13 cellular contexts compared by ENCODE assay signal in genomic region chr16:75239463-75240122, GRCh38. TPM values are rescaled to one million over a fixed set of nuclear protein-coding genes. Genes with fewer than 3 reads are reported as not detected.
DNase-seq lines count a peak whose midpoint lies in the region; ATAC-seq and TF ChIP-seq lines count a peak whose summit lies in the region.
"Had no signal": no experiment of that assay in that cellular context is flagged by ENCODE, and none has a peak within 500 bp of the region (broad histone marks: within the 10 kb centered on the region; RNA-seq: fewer than 3 reads in every experiment).

No MANE protein-coding gene starts in this region.

- peak overlapping the region; percentile 74 for H3K27ac ChIP-seq in C4-2B
- peak overlapping the region; percentile 99 for H3K27ac ChIP-seq in angular gyrus (ENCODE audit: low read depth, low read length)
- peak overlapping the region; percentile 93 for H3K27ac ChIP-seq in hepatocyte
- H3K27ac ChIP-seq in gastrocnemius medialis: peak overlapping the region; percentile 90 to 97 (median 93)
- H3K27ac ChIP-seq in PC-9: no peak overlapping the region

- CTCF ChIA-PET in PC-9 (lab: Charles Lee): no interaction called here

- H3K9me3 ChIP-seq in hepatocyte (ENCODE audit: low read depth): no peaks in the 10 kb centered on the region
- no peaks in the 10 kb centered on the region for H3K9me3 ChIP-seq in gastrocnemius medialis
- H3K9me3 ChIP-seq in PC-9 (ENCODE audit: insufficient read depth, low read depth): no peaks in the 10 kb centered on the region

- DNase-seq in hepatocyte (ENCODE audit: low spot score) (no peak), gastrocnemius medialis (peak in 1 of 2 donors; percentile 25), OCI-M2 (lab: John Stamatoyannopoulos, UW; ENCODE audit: unreplicated experiment) (no peak), PC-9 (no peak)
- no peak for DNase-seq in activated effector memory CD4-positive, alpha-beta T cell treated with anti-CD3 and anti-CD28 coated beads, Interleukin-2, amount 50 U/mL, for 16 hours
- DNase-seq: activated naive CD8-positive, alpha-beta T cell treated with anti-CD3 and anti-CD28 coated beads for 36 hours; NCI-H2029; stimulated activated CD4-positive, alpha-beta T cell treated with anti-CD3 and anti-CD28 coated beads, Interleukin-1b, Interleukin-23, amount 100 ng/mL, for 48 hours had no signal

- H3K36me3 ChIP-seq in hepatocyte (replicated peaks; ENCODE audit: insufficient read depth, low read depth): no peaks in the 10 kb centered on the region
- peaks cover 0 to 26% of the 10 kb centered on the region in 2 donors for H3K36me3 ChIP-seq in gastrocnemius medialis
- peaks cover 10% of the 10 kb centered on the region; the same call in 1 of the 2 replicates for H3K36me3 ChIP-seq in PC-9 (ENCODE audit: low read depth)

- H3K4me1 ChIP-seq in hepatocyte (ENCODE audit: insufficient read depth): peaks cover 32% of the 10 kb centered on the region
- H3K4me1 ChIP-seq in gastrocnemius medialis: peaks cover 54 to 66% of the 10 kb centered on the region in 2 donors
- H3K4me1 ChIP-seq in PC-9 (replicated peaks; ENCODE audit: insufficient read depth): peaks cover 16% of the 10 kb centered on the region

- H3K4me2 ChIP-seq in hepatocyte (no peak overlapping the region), PC-9 (no peak overlapping the region)

- no peak for TF ChIP-seq CTCF in C4-2B (conservative IDR thresholded peaks at IDR 0.05)
- no peak for TF ChIP-seq CTCF in hepatocyte (IDR thresholded peaks at IDR 0.05; ENCODE audit: poor library complexity)
- TF ChIP-seq CTCF in gastrocnemius medialis (IDR thresholded peaks at IDR 0.05 in 4 of 5, conservative IDR thresholded peaks at IDR 0.05 in 1 of 5): no peak
- no peak for TF ChIP-seq CTCF in PC-9 (conservative IDR thresholded peaks at IDR 0.05)

- TF ChIP-seq POLR2A in gastrocnemius medialis (IDR thresholded peaks at IDR 0.05): no peak

- H3K9me2 ChIP-seq in hepatocyte (replicated peaks; ENCODE audit: insufficient read depth): no peaks in the 10 kb centered on the region
- H3K9me2 ChIP-seq in PC-9 (ENCODE audit: insufficient read depth): no peaks in the 10 kb centered on the region

- no TSS peak for BruUV-seq in PC-9 (replicated peaks; lab: Mats Ljungman, UMichigan)

- H2AFZ ChIP-seq in hepatocyte: no peak overlapping the region
- H2AFZ ChIP-seq in PC-9: no peak overlapping the region

- peaks cover 11% of the 10 kb centered on the region for H3F3A ChIP-seq in PC-9 (ENCODE audit: insufficient read depth, low read depth)

- intact Hi-C loops in gastrocnemius medialis (cut with DNase I; ENCODE audit: low total_unique reads) (loop anchor here (2.0 kb wide), 1 partner anchor 25 kb away; no protein-coding TSS in a partner anchor), PC-9 (cut with micrococcal nuclease; ENCODE audit: unreplicated experiment) (no loop called here)

- no peaks in the 10 kb centered on the region for H3K27me3 ChIP-seq in hepatocyte
- no peaks in the 10 kb centered on the region for H3K27me3 ChIP-seq in gastrocnemius medialis
- H3K27me3 ChIP-seq in PC-9 (ENCODE audit: insufficient read depth, low read depth): no peaks in the 10 kb centered on the region

- WGBS in hepatocyte (ENCODE audit: low lambda C conversion rate, missing lambda C conversion rate): 87% methylated on average over 21 of the region's 22 CpGs

- no peak for ATAC-seq in gastrocnemius medialis
- ATAC-seq in HG03108 (IDR thresholded peaks at IDR 0.05; ENCODE audit: unreplicated experiment): no peak
- ATAC-seq: natural killer cell treated with Interleukin-12 subunit alpha and Interleukin-12 subunit beta and Interleukin-15 and Interleukin-18, amount 100 ng/mL, for 72 hours; stimulated activated memory B cell treated with anti-CD40 and anti-IgM and Interleukin-4, amounts not matched to agents 10 μg/mL and 1 μg/mL and 100 μg/mL, for 72 hours had no signal

- POLR2A ChIA-PET in PC-9 (lab: Charles Lee; ENCODE audit: unreplicated experiment): no interaction called here

- in situ Hi-C loops in gastrocnemius medialis (cut with MboI; ENCODE audit: low sequenced_read_pairs in 4 of 4): no loop called here

- H3K4me3 ChIP-seq in hepatocyte (no peak overlapping the region), gastrocnemius medialis (no peak overlapping the region), PC-9 (no peak overlapping the region)

- peaks cover 22% of the 10 kb centered on the region for H4K20me1 ChIP-seq in hepatocyte (ENCODE audit: insufficient read depth, poor library complexity, severe bottlenecking)
- peaks cover 5% of the 10 kb centered on the region for H4K20me1 ChIP-seq in PC-9 (ENCODE audit: insufficient read depth)

- H3K79me2 ChIP-seq in hepatocyte (peaks cover 77% of the 10 kb centered on the region), PC-9 (ENCODE audit: low read depth) (peaks cover 47% of the 10 kb centered on the region)

RNA-seq across cellular contexts. Expression of gene BCAR1, which starts 11.8 kb away (rescaled TPM):
- 73.2 and 77.3 TPM in 2 replicates for total RNA-seq in hepatocyte
- polyA plus RNA-seq in hepatocyte: 112 and 124 TPM in 2 replicates
- 100 to 1,000 TPM; 101 to 153 (median 145) TPM for total RNA-seq in gastrocnemius medialis
- 53.9 and 62.5 TPM in 2 replicates for total RNA-seq in PC-9 (2021)
- total RNA-seq: natural killer cell treated with Interleukin-12 subunit alpha and Interleukin-12 subunit beta and Interleukin-15 and Interleukin-18, amount 100 ng/mL, for 72 hours had no signal

RNA-seq across cellular contexts. Expression of gene CTRB1, which starts 20.8 kb away (rescaled TPM):
- total RNA-seq in hepatocyte (not detected in 2 replicates), gastrocnemius medialis (not detected), PC-9 (2021) (not detected in 2 replicates)
- 0.21 and 0.26 TPM in 2 replicates for polyA plus RNA-seq in hepatocyte
- total RNA-seq: activated naive CD8-positive, alpha-beta T cell treated with anti-CD3 and anti-CD28 coated beads for 36 hours; natural killer cell treated with Interleukin-12 subunit alpha and Interleukin-12 subunit beta and Interleukin-15 and Interleukin-18, amount 100 ng/mL, for 72 hours had no signal

RNA-seq across cellular contexts. Expression of gene CTRB2, which starts 32.6 kb away (rescaled TPM):
- total RNA-seq in hepatocyte (not detected in 2 replicates), gastrocnemius medialis (1 to 10 TPM in 1 of 4 donors, not detected in 3; 3.0 TPM), PC-9 (2021) (not detected in 2 replicates)
- 0.44 TPM in 1 of 2 replicates, not detected in the other for polyA plus RNA-seq in hepatocyte
- total RNA-seq: activated naive CD8-positive, alpha-beta T cell treated with anti-CD3 and anti-CD28 coated beads for 36 hours; natural killer cell treated with Interleukin-12 subunit alpha and Interleukin-12 subunit beta and Interleukin-15 and Interleukin-18, amount 100 ng/mL, for 72 hours had no signal
